Comparison of ENCODE assay signal across 8 cellular contexts in the genomic region with DNA sequence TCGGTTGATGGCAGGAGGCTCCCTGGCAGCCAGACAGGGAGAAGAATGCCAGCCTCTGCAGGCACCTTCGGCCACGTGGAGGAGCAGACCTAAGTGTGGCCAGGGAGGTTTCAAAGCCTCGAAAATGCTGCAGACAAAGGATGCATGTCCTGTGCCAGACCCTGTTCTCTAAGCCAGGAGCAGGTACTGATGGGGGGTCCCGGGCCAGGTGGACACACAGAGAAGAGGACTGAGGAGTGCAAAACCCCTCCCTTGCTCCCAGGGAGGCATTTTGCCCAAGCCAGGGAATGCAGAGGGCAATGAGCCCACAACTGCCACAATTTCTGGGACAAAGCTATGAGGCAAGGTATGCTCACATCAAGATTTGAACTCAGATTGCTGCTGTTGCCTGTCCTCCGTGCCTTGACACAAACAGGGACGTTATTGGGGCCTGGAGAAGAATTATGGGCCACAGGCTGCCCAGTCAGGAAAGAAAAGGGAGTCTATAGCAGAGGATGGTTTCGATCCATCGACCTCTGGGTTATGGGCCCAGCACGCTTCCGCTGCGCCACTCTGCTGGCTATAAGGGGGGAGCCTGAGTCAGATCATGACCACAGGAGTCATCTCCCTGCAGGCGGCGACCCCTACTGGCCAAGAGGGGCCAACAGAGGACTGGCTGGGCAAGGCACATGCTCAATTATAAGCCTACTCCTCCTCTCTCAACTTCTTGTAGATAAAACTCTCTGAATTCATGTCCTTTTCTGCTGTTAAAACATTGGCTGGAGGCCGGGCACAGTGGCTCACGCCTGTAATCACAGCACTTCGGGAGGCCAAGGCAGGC. TPM values are rescaled to one million over a fixed set of nuclear protein-coding genes. Genes with fewer than 3 reads are reported as not detected.
A peak's percentile ranks its signal among the peaks of the same experiment; 100 is the strongest.
DNase-seq lines count a peak whose midpoint lies in the region; ATAC-seq lines count a peak whose summit lies in the region.

No MANE protein-coding gene starts in this region.

- no peaks in the 10 kb centered on the region for H3K4me1 ChIP-seq in aorta (ENCODE audit: control insufficient read depth in 1 of 2, insufficient read depth in 2 of 2, low read length in 2 of 2)

- ATAC-seq in HG02642 (IDR thresholded peaks at IDR 0.05; ENCODE audit: poor library complexity, unreplicated experiment) (peak; percentile 47), T-helper 17 cell (peak; percentile 72), left ventricle myocardium superior (peak; percentile 76), aorta (ENCODE audit: low FRiP score) (peak; percentile 90)

- H3K4me1 Mint-ChIP-seq in T-helper 17 cell: peaks cover 11% of the 10 kb centered on the region

- DNase-seq in GM04504 (ENCODE audit: low read depth): peak; percentile 91
- DNase-seq in NCI-H1694 treated with DMSO at 0.1 percent for 48 hours (lab: John Stamatoyannopoulos, UW): peak; percentile 99
- DNase-seq in T-helper 17 cell: peak; percentile 65 to 85 (median 69)
- DNase-seq in amniotic stem cell (lab: John Stamatoyannopoulos, UW): peak; percentile 87
- DNase-seq in left ventricle myocardium superior: peak; percentile 89
- DNase-seq in pulmonary artery endothelial cell (ENCODE audit: low read depth, low spot score): peak; percentile 58
- DNase-seq in aorta: peak; percentile 94 to 95

- H3K27ac ChIP-seq in aorta (ENCODE audit: low read depth in 1 of 2, low read length in 2 of 2): peak overlapping the region in 1 of 2 donors; percentile 12

- H3K36me3 ChIP-seq in aorta (ENCODE audit: control insufficient read depth in 1 of 2, insufficient read depth in 2 of 2, low read length in 1 of 2): no peaks in the 10 kb centered on the region

- no peaks in the 10 kb centered on the region for H3K27me3 ChIP-seq in aorta (ENCODE audit: control insufficient read depth in 1 of 2, insufficient read depth in 2 of 2, low read length in 1 of 2)

- WGBS in aorta, 2 donors: 3 to 6% methylated on average over 17 of the region's 17 CpGs

- peak overlapping the region; percentile 82 for H3K4me3 Mint-ChIP-seq in T-helper 17 cell

- no peaks in the 10 kb centered on the region for H3K36me3 Mint-ChIP-seq in T-helper 17 cell (ENCODE audit: low read depth)

- intact Hi-C loops in left ventricle myocardium superior (cut with micrococcal nuclease) (no loop called here), aorta (cut with DNase I) (loop anchor here in 1 of 2 donors (2.0 to 5.0 kb wide), 3 partner anchors 24 to 142 kb away; partner anchors contain the start of gene FOXK2)

- no peak overlapping the region for H3K4me3 ChIP-seq in aorta (ENCODE audit: low read length in 2 of 2)

- no peaks in the 10 kb centered on the region for H3K27me3 Mint-ChIP-seq in T-helper 17 cell

- H3K9me3 ChIP-seq in T-helper 17 cell (ENCODE audit: control insufficient read depth, low read length, poor library complexity, severe bottlenecking): no peaks in the 10 kb centered on the region
- no peaks in the 10 kb centered on the region for H3K9me3 ChIP-seq in aorta (ENCODE audit: control insufficient read depth, low read length)

- H3K27ac Mint-ChIP-seq in T-helper 17 cell: peak overlapping the region; percentile 81

RNA-seq across cellular contexts. Expression of gene FOXK2, which starts 25.1 kb away (rescaled TPM):
- total RNA-seq in T-helper 17 cell (10 to 100 TPM; 41.5 to 42.7 TPM), left ventricle myocardium superior (41.5 TPM), pulmonary artery endothelial cell (29.7 and 31.6 TPM in 2 replicates), aorta (10 to 100 TPM; 52.0 to 58.8 TPM)
- polyA plus RNA-seq in aorta: 10 to 100 TPM; 15.3 to 19.5 TPM

RNA-seq across cellular contexts. Expression of gene NARF, which starts 35.9 kb away (rescaled TPM):
- total RNA-seq in T-helper 17 cell (10 to 100 TPM; 86.2 to 94.4 TPM), left ventricle myocardium superior (90.4 TPM), pulmonary artery endothelial cell (43.7 and 51.4 TPM in 2 replicates), aorta (10 to 100 TPM; 45.9 to 76.0 TPM)
- 100 to 1,000 TPM in 1 of 2 donors, 10 to 100 TPM in 1; 34.4 to 162 TPM for polyA plus RNA-seq in aorta

RNA-seq across cellular contexts. Expression of gene CYBC1, which starts 43.9 kb away (rescaled TPM):
- total RNA-seq in T-helper 17 cell (100 to 1,000 TPM; 110 to 121 TPM), left ventricle myocardium superior (30.8 TPM), pulmonary artery endothelial cell (44.8 and 52.4 TPM in 2 replicates), aorta (100 to 1,000 TPM in 1 of 2 donors, 10 to 100 TPM in 1; 59.9 to 131 TPM)
- polyA plus RNA-seq in aorta: 10 to 100 TPM; 26.5 to 65.7 TPM
